13 cellular contexts compared by ENCODE assay signal in genomic region chr17:71942626-71943025, GRCh38.
A peak's percentile ranks its signal among the peaks of the same experiment; 100 is the strongest.
DNase-seq lines count a peak whose midpoint lies in the region; ATAC-seq lines count a peak whose summit lies in the region.
"Had no signal": no experiment of that assay in that cellular context is flagged by ENCODE, and none has a peak within 500 bp of the region (broad histone marks: within the 10 kb centered on the region; RNA-seq: fewer than 3 reads in every experiment).

No MANE protein-coding gene starts in this region.

- no peaks in the 10 kb centered on the region for H3K4me1 Mint-ChIP-seq in activated T-helper 2 cell treated with anti-CD3 and anti-CD28 coated beads, Interferon-gamma antibody, Interleukin-2, Interleukin-4, amounts not matched to agents 10 μg/mL and 5 μg/mL and 100 μg/mL, durations not matched to agents 14 hours and 24 hours and 36 hours (ENCODE audit: low read depth)

- H3K27ac Mint-ChIP-seq in activated T-helper 2 cell treated with anti-CD3 and anti-CD28 coated beads, Interferon-gamma antibody, Interleukin-2, Interleukin-4, amounts not matched to agents 10 μg/mL and 5 μg/mL and 100 μg/mL, durations not matched to agents 14 hours and 24 hours and 36 hours = no peak overlapping the region

- ATAC-seq in Right ventricle myocardium inferior (peak; percentile 44), left colon (peak; percentile 72), GM21528 (IDR thresholded peaks at IDR 0.05; ENCODE audit: low FRiP score, unreplicated experiment) (no peak)

- H3K9me3 Mint-ChIP-seq in activated T-helper 2 cell treated with anti-CD3 and anti-CD28 coated beads, Interferon-gamma antibody, Interleukin-2, Interleukin-4, amounts not matched to agents 10 μg/mL and 5 μg/mL and 100 μg/mL, durations not matched to agents 14 hours and 24 hours and 36 hours = peaks cover 32% of the 10 kb centered on the region

- DNase-seq in Right ventricle myocardium inferior (ENCODE audit: missing footprints) = no peak
- no peak for DNase-seq in cardiac septum (ENCODE audit: low spot score)
- DNase-seq in SKM-1 treated with dmso at 0.1 percent for 144 hours (lab: John Stamatoyannopoulos, UW; ENCODE audit: unreplicated experiment) = peak; percentile 67
- peak; percentile 18 to 39 for DNase-seq in left colon
- no peak for DNase-seq in stimulated activated CD4-positive, alpha-beta T cell treated with anti-CD3 and anti-CD28 coated beads, Interleukin-1b, Interleukin-23, amount 100 ng/mL, for 48 hours
- DNase-seq in NCI-H526 (lab: John Stamatoyannopoulos, UW) = no peak
- DNase-seq in activated T-helper 2 cell treated with anti-CD3 and anti-CD28 coated beads, Interferon-gamma antibody, Interleukin-2, Interleukin-4, amounts not matched to agents 10 μg/mL and 5 μg/mL and 100 μg/mL, durations not matched to agents 14 hours and 24 hours and 36 hours (ENCODE audit: low spot score) = no peak
- DNase-seq: 8988T, DMS153, EL, NCI-H1930, NCI-H2171 had no signal

- intact Hi-C loops in Right ventricle myocardium inferior (cut with DNase I) = no loop called here
- intact Hi-C loops in cardiac septum (cut with DNase I) = no loop called here
- intact Hi-C loops in left colon (cut with DNase I, micrococcal nuclease) = no loop called here
- intact Hi-C loops in activated T-helper 2 cell treated with anti-CD3 and anti-CD28 coated beads, Interferon-gamma antibody, Interleukin-2, Interleukin-4, amounts not matched to agents 10 μg/mL and 5 μg/mL and 100 μg/mL, durations not matched to agents 14 hours and 24 hours and 36 hours (cut with micrococcal nuclease) = no loop called here

- H3K4me3 Mint-ChIP-seq in activated T-helper 2 cell treated with anti-CD3 and anti-CD28 coated beads, Interferon-gamma antibody, Interleukin-2, Interleukin-4, amounts not matched to agents 10 μg/mL and 5 μg/mL and 100 μg/mL, durations not matched to agents 14 hours and 24 hours and 36 hours (ENCODE audit: low read depth) = no peak overlapping the region

- H3K27me3 Mint-ChIP-seq in activated T-helper 2 cell treated with anti-CD3 and anti-CD28 coated beads, Interferon-gamma antibody, Interleukin-2, Interleukin-4, amounts not matched to agents 10 μg/mL and 5 μg/mL and 100 μg/mL, durations not matched to agents 14 hours and 24 hours and 36 hours (ENCODE audit: low read depth) = no peaks in the 10 kb centered on the region

- no peaks in the 10 kb centered on the region for H3K36me3 Mint-ChIP-seq in activated T-helper 2 cell treated with anti-CD3 and anti-CD28 coated beads, Interferon-gamma antibody, Interleukin-2, Interleukin-4, amounts not matched to agents 10 μg/mL and 5 μg/mL and 100 μg/mL, durations not matched to agents 14 hours and 24 hours and 36 hours (ENCODE audit: low read depth)

Comparison
In these comparisons a context has a peak if more than half of its experiments do, and no peak if none do; other contexts are left out.
1. DNase-seq: peak in SKM-1 treated with dmso at 0.1 percent for 144 hours (single experiment) and left colon (2 of 2); none in Right ventricle myocardium inferior (single experiment), cardiac septum (single experiment), stimulated activated CD4-positive, alpha-beta T cell treated with anti-CD3 and anti-CD28 coated beads, Interleukin-1b, Interleukin-23, amount 100 ng/mL, for 48 hours (single experiment), NCI-H526 (0 of 2) and activated T-helper 2 cell treated with anti-CD3 and anti-CD28 coated beads, Interferon-gamma antibody, Interleukin-2, Interleukin-4, amounts not matched to agents 10 μg/mL and 5 μg/mL and 100 μg/mL, durations not matched to agents 14 hours and 24 hours and 36 hours (single experiment).